Comparison of ENCODE assay signal across 8 cellular contexts in genomic region chr6:53792973-53793317, GRCh38. TPM values are rescaled to one million over a fixed set of nuclear protein-coding genes. Genes with fewer than 3 reads are reported as not detected.
DNase-seq lines count a peak whose midpoint lies in the region; FAIRE-seq and TF ChIP-seq lines count a peak whose summit lies in the region.

No MANE protein-coding gene starts in this region.

- 20 to 45% (median 30%) methylated on average over 3 of the region's 3 CpGs for WGBS in stomach, 5 donors

- peaks cover 33% of the 10 kb centered on the region for H3K79me2 ChIP-seq in keratinocyte (ENCODE audit: control insufficient read depth, insufficient read depth, low read length)

- H3K4me3 ChIP-seq in keratinocyte (ENCODE audit: control insufficient read depth in 2 of 3, extremely low read depth in 1 of 3, insufficient read depth in 2 of 3, low read depth in 1 of 3, low read length in 3 of 3) (peak overlapping the region; percentile 53 to 99 (median 97)), stomach (peak overlapping the region; percentile 76 to 94 (median 88))

- FAIRE-seq in keratinocyte (lab: Jason Lieb, UNC): peak; percentile 32

- H2AFZ ChIP-seq in keratinocyte (ENCODE audit: control insufficient read depth, low read length): peak overlapping the region; percentile 97

- no peaks in the 10 kb centered on the region for H3K27me3 ChIP-seq in keratinocyte (ENCODE audit: control insufficient read depth, extremely low read depth, insufficient read depth, low read length)
- H3K27me3 ChIP-seq in stomach: no peaks in the 10 kb centered on the region

- peaks cover 32% of the 10 kb centered on the region for H3K4me1 Mint-ChIP-seq in activated T-cell treated with anti-CD3 and anti-CD28 coated beads, Interleukin-2, amount 50 U/mL, for 24 hours (ENCODE audit: low read depth)
- peaks cover 21% of the 10 kb centered on the region for H3K4me1 Mint-ChIP-seq in activated naive CD8-positive, alpha-beta T cell treated with anti-CD3 and anti-CD28 coated beads for 36 hours

- dilution Hi-C loops in keratinocyte (cut with MboI; ENCODE audit: extremely low pct_ligation_motif_present, low sequenced_read_pairs): no loop called here

- H3K4me3 Mint-ChIP-seq in activated T-cell treated with anti-CD3 and anti-CD28 coated beads, Interleukin-2, amount 50 U/mL, for 24 hours: peak overlapping the region; percentile 91
- peak overlapping the region; percentile 96 for H3K4me3 Mint-ChIP-seq in activated naive CD8-positive, alpha-beta T cell treated with anti-CD3 and anti-CD28 coated beads for 36 hours

- H3K9me3 ChIP-seq in keratinocyte (ENCODE audit: control insufficient read depth, low read depth, low read length) (no peaks in the 10 kb centered on the region), stomach (peaks cover 0 to 7% (median 7%) of the 10 kb centered on the region in 4 donors)

- H3K4me2 ChIP-seq in keratinocyte (ENCODE audit: control insufficient read depth, extremely low read depth, insufficient read depth, low read depth, low read length): peak overlapping the region; percentile 93

- peaks cover 58% of the 10 kb centered on the region for H3K27me3 Mint-ChIP-seq in activated T-cell treated with anti-CD3 and anti-CD28 coated beads, Interleukin-2, amount 50 U/mL, for 24 hours
- peaks cover 51% of the 10 kb centered on the region for H3K27me3 Mint-ChIP-seq in activated naive CD8-positive, alpha-beta T cell treated with anti-CD3 and anti-CD28 coated beads for 36 hours

- TF ChIP-seq CTCF in keratinocyte (optimal IDR thresholded peaks at IDR 0.05 in 1 of 3, IDR thresholded peaks at IDR 0.05 in 1 of 3, conservative IDR thresholded peaks at IDR 0.05 in 1 of 3; ENCODE audit: extremely low read depth in 1 of 3, insufficient read depth in 2 of 3, low read length in 3 of 3) (no peak), stomach (IDR thresholded peaks at IDR 0.05) (no peak)

- no peaks in the 10 kb centered on the region for H3K9me1 ChIP-seq in keratinocyte (ENCODE audit: control insufficient read depth, extremely low read depth, insufficient read depth, low read length)

- peak overlapping the region; percentile 86 for H3K9ac ChIP-seq in keratinocyte (ENCODE audit: control insufficient read depth, extremely low read depth, insufficient read depth, low read length)

- no peak for DNase-seq in activated T-cell treated with anti-CD3 and anti-CD28 coated beads, Interleukin-2, amount 50 U/mL, for 24 hours
- DNase-seq in activated T-cell treated with anti-CD3 and anti-CD28 coated beads for 4 hours (no peak), keratinocyte (ENCODE audit: low read depth, low spot score) (no peak), stomach (no peak), NCI-H2227 (lab: John Stamatoyannopoulos, UW; ENCODE audit: unreplicated experiment) (no peak), NCI-H1694 (lab: John Stamatoyannopoulos, UW) (no peak), NCI-H1417 (lab: John Stamatoyannopoulos, UW) (no peak)
- DNase-seq in activated naive CD8-positive, alpha-beta T cell treated with anti-CD3 and anti-CD28 coated beads for 36 hours: no peak

- no peak for TF ChIP-seq EP300 in stomach (IDR thresholded peaks at IDR 0.05)

- intact Hi-C loops in stomach (cut with DNase I; ENCODE audit: low total_unique reads): loop anchor here (10.0 kb wide), 1 partner anchor 162 kb away; no protein-coding TSS in a partner anchor

- H3K27ac Mint-ChIP-seq in activated T-cell treated with anti-CD3 and anti-CD28 coated beads, Interleukin-2, amount 50 U/mL, for 24 hours: no peak overlapping the region
- H3K27ac Mint-ChIP-seq in activated naive CD8-positive, alpha-beta T cell treated with anti-CD3 and anti-CD28 coated beads for 36 hours: no peak overlapping the region

- peaks cover 8% of the 10 kb centered on the region for H3K9me3 Mint-ChIP-seq in activated T-cell treated with anti-CD3 and anti-CD28 coated beads, Interleukin-2, amount 50 U/mL, for 24 hours
- peaks cover 3% of the 10 kb centered on the region for H3K9me3 Mint-ChIP-seq in activated naive CD8-positive, alpha-beta T cell treated with anti-CD3 and anti-CD28 coated beads for 36 hours

- H3K4me1 ChIP-seq in keratinocyte (ENCODE audit: control insufficient read depth, extremely low read depth, insufficient read depth, low read length) (peaks cover 24% of the 10 kb centered on the region), stomach (peaks cover 14 to 38% (median 35%) of the 10 kb centered on the region in 4 donors)

- peaks cover 6% of the 10 kb centered on the region for H3K36me3 Mint-ChIP-seq in activated T-cell treated with anti-CD3 and anti-CD28 coated beads, Interleukin-2, amount 50 U/mL, for 24 hours (ENCODE audit: low read depth)
- peaks cover 5% of the 10 kb centered on the region for H3K36me3 Mint-ChIP-seq in activated naive CD8-positive, alpha-beta T cell treated with anti-CD3 and anti-CD28 coated beads for 36 hours

- peaks cover 5% of the 10 kb centered on the region for H4K20me1 ChIP-seq in keratinocyte (ENCODE audit: control insufficient read depth, extremely low read depth, insufficient read depth, low read length)

- H3K36me3 ChIP-seq in keratinocyte (ENCODE audit: control insufficient read depth in 2 of 2, extremely low read depth in 1 of 2, insufficient read depth in 2 of 2, low read length in 2 of 2): no peaks in the 10 kb centered on the region
- H3K36me3 ChIP-seq in stomach: no peaks in the 10 kb centered on the region

- TF ChIP-seq POLR2A in stomach (IDR thresholded peaks at IDR 0.05): no peak

- peak overlapping the region; percentile 78 for H3K27ac ChIP-seq in keratinocyte (ENCODE audit: control insufficient read depth, insufficient read depth, low read length)
- H3K27ac ChIP-seq in stomach: peak overlapping the region; percentile 86 to 91 (median 90)

RNA-seq across cellular contexts. Expression of gene LRRC1, which starts 1.9 kb away (rescaled TPM):
- 1 to 10 TPM; 1.5 to 2.6 TPM for total RNA-seq in activated naive CD8-positive, alpha-beta T cell treated with anti-CD3 and anti-CD28 coated beads for 36 hours
- polyA plus RNA-seq in keratinocyte: 16.2 to 19.7 TPM (median 18.5 TPM) in 3 replicates
- 16.6 TPM for polyA plus RNA-seq in keratinocyte (2011; ENCODE audit: low read depth)
- polyA plus RNA-seq in keratinocyte (2011; cell fraction: cytosol; rRNA removed): 15.8 and 20.8 TPM in 2 replicates
- 23.5 and 26.7 TPM in 2 replicates for polyA plus RNA-seq in keratinocyte (2011; cell fraction: nucleus; rRNA removed)
- 15.0 and 22.8 TPM in 2 replicates for polyA plus RNA-seq in keratinocyte (2012; ENCODE audit: low replicate concordance)
- polyA minus RNA-seq in keratinocyte: 16.9 to 18.9 TPM (median 17.7 TPM) in 3 replicates
- polyA minus RNA-seq in keratinocyte (2011; cell fraction: cytosol; rRNA and poly(A)+ RNA removed): 13.6 TPM
- 15.6 and 22.0 TPM in 2 replicates for polyA minus RNA-seq in keratinocyte (2011; cell fraction: nucleus; rRNA and poly(A)+ RNA removed)
- total RNA-seq in stomach: 10 to 100 TPM in 3 of 5 donors, 1 to 10 TPM in 2; 2.9 to 50.4 (median 35.1) TPM
- 10 to 100 TPM in 2 of 3 donors, 1 to 10 TPM in 1; 6.7 to 12.2 (median 12.2) TPM for polyA plus RNA-seq in stomach
